In the genomic region with DNA sequence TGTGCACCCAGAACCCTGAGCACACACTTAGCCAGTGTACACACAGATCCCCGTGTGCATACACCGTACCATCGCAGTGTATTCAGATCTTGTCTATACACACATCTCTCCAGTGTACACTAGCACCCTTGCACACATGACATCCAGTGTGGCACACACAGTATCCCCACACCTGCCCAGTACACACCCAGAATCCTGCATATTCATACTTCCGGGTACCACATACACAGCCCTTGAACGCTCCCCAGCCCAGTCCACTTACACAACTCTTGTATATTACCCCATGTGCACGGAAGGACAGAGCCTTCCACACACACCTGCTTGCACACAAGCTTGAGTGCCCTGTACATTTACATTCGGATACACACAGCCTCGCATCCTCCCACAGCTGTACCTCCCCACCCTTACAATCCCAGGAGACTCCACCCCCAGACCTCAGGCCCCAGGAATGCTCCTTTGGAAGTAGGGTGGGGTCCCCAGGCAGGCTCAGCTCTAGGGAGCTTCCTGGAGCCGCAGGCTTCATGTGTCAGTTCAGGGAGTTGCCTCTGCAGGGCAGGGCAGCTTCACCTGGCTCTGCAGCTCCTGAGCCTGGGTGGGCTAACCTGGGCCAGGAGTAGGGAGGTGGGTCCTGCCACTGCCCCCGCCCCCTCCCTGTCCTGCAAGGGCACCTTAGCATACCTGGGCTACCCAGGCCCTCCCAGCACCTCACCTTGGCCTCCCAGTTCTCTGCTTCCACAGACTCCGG, we compare ENCODE assay signal across 1 cellular context.
A peak's percentile ranks its signal among the peaks of the same experiment; 100 is the strongest.
TF ChIP-seq lines count a peak whose summit lies in the region.

No MANE protein-coding gene starts in this region.

TF ChIP-seq in K562, 482 proteins besides CTCF, POLR2A, EP300 and RAD21 (continued from another document):
- TF ChIP-seq WHSC1 (IDR thresholded peaks at IDR 0.05; ENCODE audit: low read length) (peak; percentile 22), RBM25 (IDR thresholded peaks at IDR 0.05; ENCODE audit: low read depth, low read length, severe bottlenecking) (no peak), FOXA1 (IDR thresholded peaks at IDR 0.05; ENCODE audit: borderline replicate concordance) (no peak), KLF1 (tag; IDR thresholded peaks at IDR 0.05) (no peak; the same call in 1 of the 2 replicates), KLF16 (IDR thresholded peaks at IDR 0.05) (no peak), CREB1 (IDR thresholded peaks at IDR 0.05) (no peak), CREB1 (CRISPR knock-in tag; IDR thresholded peaks at IDR 0.05) (peak; percentile 3; the same call in 1 of the 2 replicates), BRCA1 (IDR thresholded peaks at IDR 0.05) (no peak), BRCA1 (CRISPR knock-in tag; IDR thresholded peaks at IDR 0.05) (0 out of 2 replicates have a peak, but pooled peaks have one; percentile 11), KDM1A (IDR thresholded peaks at IDR 0.05) (peak in 1 of 2 experiments; percentile 100; a peak in 2 of 4 replicates), SMAD4 (CRISPR knock-in tag; conservative IDR thresholded peaks at IDR 0.05) (peak; percentile 49; the same call in 1 of the 2 replicates), SNRNP70 (optimal IDR thresholded peaks at IDR 0.05; ENCODE audit: low read depth, low read length) (no peak), TGIF2 (CRISPR knock-in tag; IDR thresholded peaks at IDR 0.05) (no peak), SMARCA4 (IDR thresholded peaks at IDR 0.05) (0 out of 2 replicates have a peak, but pooled peaks have one; percentile 2), HNRNPH1 (optimal IDR thresholded peaks at IDR 0.05; ENCODE audit: low read depth, low read length) (no peak), SIN3A (IDR thresholded peaks at IDR 0.05; ENCODE audit: borderline replicate concordance in 2 of 2, control insufficient read depth in 1 of 2, low read depth in 2 of 2, low read length in 2 of 2) (peak in 1 of 2 experiments; percentile 36; a peak in 1 of 4 replicates), DIDO1 (tag; IDR thresholded peaks at IDR 0.05; ENCODE audit: low read depth) (no peak), MECOM (CRISPR knock-in tag; IDR thresholded peaks at IDR 0.05) (no peak), C11orf30 (IDR thresholded peaks at IDR 0.05; ENCODE audit: low read depth) (no peak), ARID2 (IDR thresholded peaks at IDR 0.05) (peak; percentile 98), ZNF695 (CRISPR knock-in tag; IDR thresholded peaks at IDR 0.05) (no peak), CEBPB (tag; IDR thresholded peaks at IDR 0.05) (peak; percentile 44)
- TF ChIP-seq, protein P1, sequence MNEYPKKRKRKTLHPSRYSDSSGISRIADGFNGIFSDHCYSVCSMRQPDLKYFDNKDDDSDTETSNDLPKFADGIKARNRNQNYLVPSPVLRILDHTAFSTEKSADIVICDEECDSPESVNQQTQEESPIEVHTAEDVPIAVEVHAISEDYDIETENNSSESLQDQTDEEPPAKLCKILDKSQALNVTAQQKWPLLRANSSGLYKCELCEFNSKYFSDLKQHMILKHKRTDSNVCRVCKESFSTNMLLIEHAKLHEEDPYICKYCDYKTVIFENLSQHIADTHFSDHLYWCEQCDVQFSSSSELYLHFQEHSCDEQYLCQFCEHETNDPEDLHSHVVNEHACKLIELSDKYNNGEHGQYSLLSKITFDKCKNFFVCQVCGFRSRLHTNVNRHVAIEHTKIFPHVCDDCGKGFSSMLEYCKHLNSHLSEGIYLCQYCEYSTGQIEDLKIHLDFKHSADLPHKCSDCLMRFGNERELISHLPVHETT (CRISPR knock-in tag; conservative IDR thresholded peaks at IDR 0.05 in 1 of 2, IDR thresholded peaks at IDR 0.05 in 1 of 2) = no peak
- TF ChIP-seq, protein P2, sequence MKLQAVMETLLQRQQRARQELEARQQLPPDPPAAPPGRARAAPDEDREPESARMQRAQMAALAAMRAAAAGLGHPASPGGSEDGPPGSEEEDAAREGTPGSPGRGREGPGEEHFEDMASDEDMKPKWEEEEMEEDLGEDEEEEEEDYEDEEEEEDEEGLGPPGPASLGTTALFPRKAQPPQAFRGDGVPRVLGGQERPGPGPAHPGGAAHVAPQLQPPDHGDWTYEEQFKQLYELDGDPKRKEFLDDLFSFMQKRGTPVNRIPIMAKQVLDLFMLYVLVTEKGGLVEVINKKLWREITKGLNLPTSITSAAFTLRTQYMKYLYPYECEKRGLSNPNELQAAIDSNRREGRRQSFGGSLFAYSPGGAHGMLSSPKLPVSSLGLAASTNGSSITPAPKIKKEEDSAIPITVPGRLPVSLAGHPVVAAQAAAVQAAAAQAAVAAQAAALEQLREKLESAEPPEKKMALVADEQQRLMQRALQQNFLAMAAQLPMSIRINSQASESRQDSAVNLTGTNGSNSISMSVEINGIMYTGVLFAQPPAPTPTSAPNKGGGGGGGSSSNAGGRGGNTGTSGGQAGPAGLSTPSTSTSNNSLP (IDR thresholded peaks at IDR 0.05; ENCODE audit: borderline replicate concordance, low read depth, low read length) = no peak
- TF ChIP-seq, protein P3, sequence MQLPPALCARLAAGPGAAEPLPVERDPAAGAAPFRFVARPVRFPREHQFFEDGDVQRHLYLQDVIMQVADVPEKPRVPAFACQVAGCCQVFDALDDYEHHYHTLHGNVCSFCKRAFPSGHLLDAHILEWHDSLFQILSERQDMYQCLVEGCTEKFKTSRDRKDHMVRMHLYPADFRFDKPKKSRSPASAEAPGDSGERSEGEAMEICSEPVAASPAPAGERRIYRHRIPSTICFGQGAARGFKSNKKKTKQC (CRISPR knock-in tag; IDR thresholded peaks at IDR 0.05) = no peak
